14 cellular contexts compared by ENCODE assay signal in genomic region chr5:181130081-181130480, GRCh38. TPM values are rescaled to one million over a fixed set of nuclear protein-coding genes. Genes with fewer than 3 reads are reported as not detected.
A peak's percentile ranks its signal among the peaks of the same experiment; 100 is the strongest.
DNase-seq lines count a peak whose midpoint lies in the region; ATAC-seq, FAIRE-seq and TF ChIP-seq lines count a peak whose summit lies in the region.
"Not testable (repeated sequence)": the region's sequence is repeated elsewhere in the genome, so short reads cannot be mapped to it uniquely, and the experiment has no call there.
"Had no signal": no experiment of that assay in that cellular context is flagged by ENCODE, and none has a peak within 500 bp of the region (broad histone marks: within the 10 kb centered on the region; RNA-seq: fewer than 3 reads in every experiment).

No MANE protein-coding gene starts in this region.

- H3K27me3 ChIP-seq in BLaER1 treated with 17β-estradiol and CSF1 and Interleukin-3, amounts not matched to agents 10 nM and 100 nM; RWPE2 (ENCODE audit: insufficient read depth, poor library complexity, severe bottlenecking); K562 (ENCODE audit: control insufficient read depth in 2 of 2, insufficient read depth in 2 of 2, low read length in 2 of 2): not testable (repeated sequence)
- H3K27me3 ChIP-seq in neuronal stem cell (ENCODE audit: control insufficient read depth in 3 of 3, insufficient read depth in 3 of 3, low read depth in 1 of 3, low read length in 3 of 3): peaks cover 0 to 40% (median 6%) of the 10 kb centered on the region in 3 experiments

- in situ Hi-C loops in K562 (cut with MboI): loop anchor here (10.0 kb wide), 1 partner anchor 185 kb away; no protein-coding TSS in a partner anchor

- not testable (repeated sequence) for TF ChIP-seq EP300 in K562 (IDR thresholded peaks at IDR 0.05; ENCODE audit: low read length)

- TF ChIP-seq CTCF in RWPE2 (IDR thresholded peaks at IDR 0.05; ENCODE audit: poor library complexity, severe bottlenecking); K562 (IDR thresholded peaks at IDR 0.05 in 2 of 3, conservative IDR thresholded peaks at IDR 0.05 in 1 of 3; ENCODE audit: insufficient read depth in 2 of 3, low read depth in 1 of 3, low read length in 3 of 3); coronary artery (IDR thresholded peaks at IDR 0.05): not testable (repeated sequence)

- not testable (repeated sequence) for ATAC-seq in RWPE2 (ENCODE audit: low read depth)
- ATAC-seq in K562: peak; percentile 7; the same call in 1 of the 3 replicates

- not testable (repeated sequence) for H3K79me2 ChIP-seq in K562 (ENCODE audit: control insufficient read depth, insufficient read depth, low read length)

- not testable (repeated sequence) for H2BK120ac ChIP-seq in neuronal stem cell (ENCODE audit: low read depth, low read length)

- not testable (repeated sequence) for H2BK15ac ChIP-seq in neuronal stem cell (ENCODE audit: low read length)

- H4K20me1 ChIP-seq in BLaER1 treated with 17β-estradiol and CSF1 and Interleukin-3, amounts not matched to agents 10 nM and 100 nM; K562 (replicated peaks; ENCODE audit: control insufficient read depth, insufficient read depth, low read length): not testable (repeated sequence)

- H3K4me1 ChIP-seq in BLaER1 treated with 17β-estradiol and CSF1 and Interleukin-3, amounts not matched to agents 10 nM and 100 nM: peaks cover 32 to 64% (median 49%) of the 10 kb centered on the region in 10 experiments
- H3K4me1 ChIP-seq in RWPE2 (ENCODE audit: insufficient read depth, poor library complexity, severe bottlenecking) (peaks cover 12% of the 10 kb centered on the region), K562 (replicated peaks in 1 of 2; ENCODE audit: control insufficient read depth in 2 of 2, insufficient read depth in 2 of 2, low read length in 2 of 2) (peaks cover 21 to 35% of the 10 kb centered on the region in 2 experiments)
- not testable (repeated sequence) for H3K4me1 ChIP-seq in neuronal stem cell (ENCODE audit: control insufficient read depth in 2 of 2, insufficient read depth in 1 of 2, low read depth in 1 of 2, low read length in 2 of 2)

- DNase-seq in RWPE2 (ENCODE audit: low spot score) (peak; percentile 28), coronary artery (ENCODE audit: low spot score) (peak; percentile 55)
- DNase-seq in K562 (ENCODE audit: extremely low read depth in 1 of 4, low spot score in 3 of 4); neuronal stem cell (ENCODE audit: low spot score): not testable (repeated sequence)

- WGBS in K562 (ENCODE audit: insufficient coverage, low coverage, missing lambda C conversion rate): 41% methylated on average over 8 of the region's 9 CpGs
- no CpG with 5 or more reads among the region's 9 CpGs for WGBS in neuronal stem cell (ENCODE audit: extremely low coverage in 2 of 2, insufficient read length in 2 of 2, insufficient replicate concordance in 1 of 2), 2 donors

- not testable (repeated sequence) for H3K4ac ChIP-seq in neuronal stem cell (ENCODE audit: low read length)

- BruUV-seq in K562 (replicated peaks; lab: Mats Ljungman, UMichigan): not testable (repeated sequence)

- not testable (repeated sequence) for H3K9me1 ChIP-seq in K562 (ENCODE audit: control insufficient read depth, insufficient read depth, low read length)

- H3K36me3 ChIP-seq in BLaER1 treated with 17β-estradiol and CSF1 and Interleukin-3, amounts not matched to agents 10 nM and 100 nM; RWPE2 (ENCODE audit: low read depth); K562 (ENCODE audit: control insufficient read depth, insufficient read depth, low read length); neuronal stem cell (replicated peaks in 1 of 2; ENCODE audit: control insufficient read depth in 2 of 2, insufficient read depth in 2 of 2, low read length in 2 of 2): not testable (repeated sequence)

- intact Hi-C loops in K562 (cut with micrococcal nuclease): not testable (repeated sequence)

- not testable (repeated sequence) for H3K79me1 ChIP-seq in neuronal stem cell (ENCODE audit: low read depth, low read length)

- H2BK12ac ChIP-seq in neuronal stem cell (ENCODE audit: low read length): not testable (repeated sequence)

- not testable (repeated sequence) for TF ChIP-seq POLR2A in K562 (conservative IDR thresholded peaks at IDR 0.05)

- not testable (repeated sequence) for H3K27ac ChIP-seq in BLaER1 treated with 17β-estradiol and CSF1 and Interleukin-3, amounts not matched to agents 10 nM and 100 nM; RWPE2 (ENCODE audit: poor library complexity, severe bottlenecking); K562 (ENCODE audit: extremely low read depth, low read depth, low read length); coronary artery; neuronal stem cell (replicated peaks; ENCODE audit: low read length)

- not testable (repeated sequence) for TF ChIP-seq RAD21 in K562 (CRISPR knock-in tag; conservative IDR thresholded peaks at IDR 0.05 in 1 of 2, IDR thresholded peaks at IDR 0.05 in 1 of 2)

- CTCF ChIA-PET in K562 (lab: Yijun Ruan, JAX; ENCODE audit: low intra/inter-chr PET ratio): not testable (repeated sequence)

- H3K23ac ChIP-seq in neuronal stem cell (ENCODE audit: low read depth, low read length, poor library complexity): peak overlapping the region; percentile 39

- H3K4me2 ChIP-seq in BLaER1 treated with 17β-estradiol and CSF1 and Interleukin-3, amounts not matched to agents 10 nM and 100 nM: peak overlapping the region in 10 of 11 experiments; percentile 21 to 83 (median 62); a peak in 18 of 22 replicates
- peak overlapping the region; percentile 50 for H3K4me2 ChIP-seq in K562 (ENCODE audit: insufficient read depth, low read length)
- H3K4me2 ChIP-seq in neuronal stem cell (ENCODE audit: insufficient read depth, low read length, poor library complexity, severe bottlenecking): not testable (repeated sequence)

- not testable (repeated sequence) for H4K91ac ChIP-seq in neuronal stem cell (ENCODE audit: low read depth, low read length, poor library complexity)

- H2AK5ac ChIP-seq in neuronal stem cell (ENCODE audit: low read depth, low read length): not testable (repeated sequence)

- H2AFZ ChIP-seq in K562 (ENCODE audit: low read depth, low read length): peak overlapping the region; percentile 79
- not testable (repeated sequence) for H2AFZ ChIP-seq in neuronal stem cell (ENCODE audit: low read length)

- not testable (repeated sequence) for H3K14ac ChIP-seq in neuronal stem cell (ENCODE audit: low read length)

- not testable (repeated sequence) for H3K18ac ChIP-seq in neuronal stem cell (ENCODE audit: low read length)

- FAIRE-seq in K562 (lab: Jason Lieb, UNC): peak; percentile 67

- not testable (repeated sequence) for H2BK5ac ChIP-seq in neuronal stem cell (ENCODE audit: low read length)

- not testable (repeated sequence) for H3K4me3 ChIP-seq in BLaER1 treated with 17β-estradiol and CSF1 and Interleukin-3, amounts not matched to agents 10 nM and 100 nM; RWPE2 (ENCODE audit: severe bottlenecking); K562; coronary artery; neuronal stem cell (ENCODE audit: low read length in 2 of 2)

- not testable (repeated sequence) for H3K9ac ChIP-seq in BLaER1 treated with 17β-estradiol and CSF1 and Interleukin-3, amounts not matched to agents 10 nM and 100 nM; K562 (ENCODE audit: insufficient read depth in 1 of 2, low read depth in 2 of 2, low read length in 2 of 2); neuronal stem cell (ENCODE audit: low read depth, low read length, poor library complexity)

- POLR2A ChIA-PET in K562 (lab: Yijun Ruan, JAX): not testable (repeated sequence)

- not testable (repeated sequence) for H3K9me3 ChIP-seq in BLaER1 treated with 17β-estradiol and CSF1 and Interleukin-3, amounts not matched to agents 10 nM and 100 nM (replicated peaks in 1 of 11); RWPE2 (ENCODE audit: severe bottlenecking); K562 (replicated peaks; ENCODE audit: control insufficient read depth, insufficient read depth, low read depth, low read length); neuronal stem cell (replicated peaks in 1 of 2; ENCODE audit: control insufficient read depth in 2 of 2, insufficient read depth in 1 of 2, low read depth in 1 of 2, low read length in 2 of 2)

- H4K8ac ChIP-seq in neuronal stem cell (ENCODE audit: low read depth, low read length): not testable (repeated sequence)

RNA-seq across cellular contexts. Expression of gene OR2V1, which starts 0.9 kb away (rescaled TPM):
- not detected in 2 replicates for total RNA-seq in K562 (2011; cell fraction: chromatin; rRNA removed; ENCODE audit: low replicate concordance)
- total RNA-seq in K562 (2011; cell fraction: nucleolus; rRNA removed): not detected in 2 replicates
- total RNA-seq in K562 (2011; cell fraction: nucleoplasm; rRNA removed): not detected in 2 replicates
- 0.08 TPM in 1 of 2 replicates, not detected in the other for total RNA-seq in K562 (2014; rRNA removed)
- 0.04 TPM in 1 of 2 replicates, not detected in the other for total RNA-seq in K562 (2014; rRNA removed; fragmentation: Illumina TruSeq; extraction: Trizol)
- not detected in 2 replicates for total RNA-seq in K562 (2015; rRNA removed; fragmentation: Illumina TruSeq; extraction: Trizol)
- 0.07 TPM in 1 of 2 replicates, not detected in the other for total RNA-seq in K562 (2021)
- polyA plus RNA-seq in K562 (2011; rRNA removed): 0.05 and 0.15 TPM in 2 replicates
- 0.03 TPM in 2 replicates for polyA plus RNA-seq in K562 (2011; cell fraction: cytosol; rRNA removed)
- polyA plus RNA-seq in K562 (2011; cell fraction: nucleus; rRNA removed): not detected in 2 replicates
- polyA plus RNA-seq in K562 (2012): 0.06 and 0.08 TPM in 2 replicates
- polyA plus RNA-seq in K562 (2014; fragmentation: Illumina TruSeq; extraction: Trizol): 0.10 TPM in 1 of 2 replicates, not detected in the other
- under 1 TPM; 0.15 to 0.28 TPM for polyA plus RNA-seq in K562 (2014; fragmentation: Nextera tagmentation; extraction: Ambion mirVana)
- polyA plus RNA-seq in K562 (2014; rRNA removed): 0.07 TPM in 1 of 2 replicates, not detected in the other
- polyA minus RNA-seq in K562 (2011; rRNA and poly(A)+ RNA removed): 0.12 TPM in 1 of 2 replicates, not detected in the other
- not detected in 2 replicates for polyA minus RNA-seq in K562 (2011; cell fraction: cytosol; rRNA and poly(A)+ RNA removed)
- not detected in 2 replicates for polyA minus RNA-seq in K562 (2011; cell fraction: nucleus; rRNA and poly(A)+ RNA removed)
- polyA plus RNA-seq in neuronal stem cell (2013, experiment 1 of 2): not detected
- polyA plus RNA-seq in neuronal stem cell (2013, experiment 2 of 2): not detected
- total RNA-seq: A673; CD4-positive, alpha-beta memory T cell; CD4-positive, CD25-positive, alpha-beta regulatory T cell; CD8-positive, alpha-beta memory T cell; Daoy; G401; GM12878 had no signal
- polyA plus RNA-seq: AG04450; CD14-positive monocyte; CD4-positive, alpha-beta memory T cell; CD4-positive, CD25-positive, alpha-beta regulatory T cell; CD8-positive, alpha-beta memory T cell had no signal

RNA-seq across cellular contexts. Expression of gene OR2V2, which starts 17.3 kb away (rescaled TPM):
- total RNA-seq in K562 (2011; cell fraction: chromatin; rRNA removed; ENCODE audit: low replicate concordance): not detected in 2 replicates
- not detected in 2 replicates for total RNA-seq in K562 (2011; cell fraction: nucleolus; rRNA removed)
- not detected in 2 replicates for total RNA-seq in K562 (2011; cell fraction: nucleoplasm; rRNA removed)
- total RNA-seq in K562 (2014; rRNA removed): not detected in 2 replicates
- not detected in 2 replicates for total RNA-seq in K562 (2014; rRNA removed; fragmentation: Illumina TruSeq; extraction: Trizol)
- not detected in 2 replicates for total RNA-seq in K562 (2015; rRNA removed; fragmentation: Illumina TruSeq; extraction: Trizol)
- not detected in 2 replicates for total RNA-seq in K562 (2021)
- polyA plus RNA-seq in K562 (2011; rRNA removed): not detected in 2 replicates
- not detected in 2 replicates for polyA plus RNA-seq in K562 (2011; cell fraction: cytosol; rRNA removed)
- not detected in 2 replicates for polyA plus RNA-seq in K562 (2011; cell fraction: nucleus; rRNA removed)
- polyA plus RNA-seq in K562 (2012): not detected in 2 replicates
- not detected in 2 replicates for polyA plus RNA-seq in K562 (2014; fragmentation: Illumina TruSeq; extraction: Trizol)
- polyA plus RNA-seq in K562 (2014; fragmentation: Nextera tagmentation; extraction: Ambion mirVana): under 1 TPM in 1 of 2 experiments, not detected in 1; 0.01 TPM
- not detected in 2 replicates for polyA plus RNA-seq in K562 (2014; rRNA removed)
- polyA minus RNA-seq in K562 (2011; rRNA and poly(A)+ RNA removed): not detected in 2 replicates
- polyA minus RNA-seq in K562 (2011; cell fraction: cytosol; rRNA and poly(A)+ RNA removed): not detected in 2 replicates
- not detected in 2 replicates for polyA minus RNA-seq in K562 (2011; cell fraction: nucleus; rRNA and poly(A)+ RNA removed)
- not detected for polyA plus RNA-seq in neuronal stem cell (2013, experiment 1 of 2)
- not detected for polyA plus RNA-seq in neuronal stem cell (2013, experiment 2 of 2)
- total RNA-seq: A673; CD4-positive, alpha-beta memory T cell; CD4-positive, CD25-positive, alpha-beta regulatory T cell; CD8-positive, alpha-beta memory T cell; Daoy; G401; GM12878 had no signal
- polyA plus RNA-seq: AG04450; CD14-positive monocyte; CD4-positive, alpha-beta memory T cell; CD4-positive, CD25-positive, alpha-beta regulatory T cell; CD8-positive, alpha-beta memory T cell had no signal
